In the genomic region with DNA sequence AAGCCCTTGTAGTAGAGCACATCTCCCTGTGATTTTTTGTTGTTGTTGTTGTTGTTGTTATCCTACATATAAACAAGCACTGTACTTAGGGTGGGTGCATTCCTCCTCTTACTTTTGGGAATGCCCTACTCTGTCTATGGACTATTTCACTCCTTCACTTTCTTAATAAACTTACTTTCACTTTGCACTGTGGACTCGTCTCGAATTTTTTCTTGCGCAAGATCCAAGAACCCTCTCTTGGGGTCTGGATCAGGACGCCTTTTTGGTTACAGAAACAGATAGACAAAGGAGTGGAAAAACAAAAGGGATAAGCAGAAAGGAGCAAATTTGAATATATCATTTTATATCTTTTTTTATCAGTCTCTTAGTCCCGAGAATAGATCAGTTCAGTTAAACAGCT, we compare ENCODE assay signal across 1 cellular context.
TF ChIP-seq lines count a peak whose summit lies in the region.

No MANE protein-coding gene starts in this region.

TF ChIP-seq in HepG2, 621 proteins besides CTCF, POLR2A, EP300 and RAD21:
- TF ChIP-seq CEBPB (IDR thresholded peaks at IDR 0.05; ENCODE audit: borderline replicate concordance, low read depth, low read length) (peak; percentile 36; the same call in 1 of the 2 replicates), ZNF441 (CRISPR knock-in tag; IDR thresholded peaks at IDR 0.05; ENCODE audit: borderline replicate concordance) (no peak), SATB2 (CRISPR knock-in tag; IDR thresholded peaks at IDR 0.05) (no peak), HMG20A (CRISPR knock-in tag; IDR thresholded peaks at IDR 0.05; ENCODE audit: borderline replicate concordance) (no peak), ZUFSP (CRISPR knock-in tag; IDR thresholded peaks at IDR 0.05; ENCODE audit: borderline replicate concordance) (no peak), TBX3 (IDR thresholded peaks at IDR 0.05; ENCODE audit: borderline replicate concordance) (no peak)
